Comparison of ENCODE assay signal across 28 cellular contexts in genomic region chr16:56649820-56650219, GRCh38. TPM values are rescaled to one million over a fixed set of nuclear protein-coding genes. Genes with fewer than 3 reads are reported as not detected.
"Had no signal": no experiment of that assay in that cellular context is flagged by ENCODE, and none has a peak within 500 bp of the region (broad histone marks: within the 10 kb centered on the region; RNA-seq: fewer than 3 reads in every experiment).

No MANE protein-coding gene starts in this region.

- H3K27ac Mint-ChIP-seq: activated CD4-positive, alpha-beta memory T cell treated with anti-CD3 and anti-CD28 coated beads, Interleukin-2, amount 10 ng/mL, durations not matched to agents 7 days and 5 days; activated naive CD4-positive, alpha-beta T cell treated with anti-CD3 and anti-CD28 coated beads for 36 hours; activated naive CD8-positive, alpha-beta T cell treated with anti-CD3 and anti-CD28 coated beads, Interleukin-2, amount 50 U/mL, for 24 hours; activated T-cell treated with anti-CD3 and anti-CD28 coated beads, Interleukin-2, amount 50 U/mL, for 72 hours; stimulated activated naive B cell treated with anti-CD40 and anti-IgM and Interleukin-4, amounts not matched to agents 10 μg/mL and 1 μg/mL and 100 μg/mL, for 72 hours had no signal

- H3K4me1 ChIP-seq: body of pancreas, gastroesophageal sphincter, testis, upper lobe of left lung had no signal

- H3K36me3 ChIP-seq: esophagus squamous epithelium, gastroesophageal sphincter, upper lobe of left lung had no signal

- H3K36me3 Mint-ChIP-seq: naive B cell; stimulated activated naive B cell treated with anti-CD40 and anti-IgM and Interleukin-4, amounts not matched to agents 10 μg/mL and 1 μg/mL and 100 μg/mL, for 72 hours had no signal

- H3K9me3 ChIP-seq: body of pancreas, esophagus squamous epithelium, gastroesophageal sphincter, testis, upper lobe of left lung had no signal

- H3K27ac ChIP-seq: body of pancreas, esophagus squamous epithelium, gastroesophageal sphincter, testis, upper lobe of left lung had no signal

- H3K9me3 Mint-ChIP-seq: activated CD4-positive, alpha-beta memory T cell treated with anti-CD3 and anti-CD28 coated beads, Interleukin-2, amount 10 ng/mL, durations not matched to agents 7 days and 5 days; activated naive CD4-positive, alpha-beta T cell treated with anti-CD3 and anti-CD28 coated beads for 36 hours; activated naive CD8-positive, alpha-beta T cell treated with anti-CD3 and anti-CD28 coated beads, Interleukin-2, amount 50 U/mL, for 24 hours; activated T-cell treated with anti-CD3 and anti-CD28 coated beads, Interleukin-2, amount 50 U/mL, for 72 hours; naive B cell; stimulated activated naive B cell treated with anti-CD40 and anti-IgM and Interleukin-4, amounts not matched to agents 10 μg/mL and 1 μg/mL and 100 μg/mL, for 72 hours had no signal

- H3K27me3 ChIP-seq: body of pancreas, testis, upper lobe of left lung had no signal

- FAIRE-seq: islet of Langerhans had no signal

- DNase-seq: activated CD4-positive, alpha-beta memory T cell treated with anti-CD3 and anti-CD28 coated beads, Interleukin-2, amount 10 ng/mL, durations not matched to agents 7 days and 5 days; activated CD4-positive, alpha-beta T cell treated with anti-CD3 and anti-CD28 coated beads for 48 hours; activated effector memory CD4-positive, alpha-beta T cell treated with Interleukin-2 at 50 U/mL for 16 hours; activated naive CD4-positive, alpha-beta T cell treated with anti-CD3 and anti-CD28 coated beads for 36 hours; activated naive CD8-positive, alpha-beta T cell treated with anti-CD3 and anti-CD28 coated beads, Interleukin-2, amount 50 U/mL, for 24 hours; activated T-cell treated with anti-CD3 and anti-CD28 coated beads, Interleukin-2, amount 50 U/mL, for 72 hours; body of pancreas; caudate nucleus; dermis blood vessel endothelial cell; effector CD8-positive, alpha-beta T cell; esophagus squamous epithelium; head of caudate nucleus; left cardiac atrium; mesenchymal stem cell; naive B cell; nucleus accumbens; stimulated activated CD4-positive, alpha-beta T cell treated with anti-CD3 and anti-CD28 coated beads, Interleukin-2, amount 100 ng/mL, for 48 hours; stimulated activated CD8-positive, alpha-beta memory T cell treated with anti-CD3 and anti-CD28 coated beads, Interleukin-4, amount 100 ng/mL, for 48 hours; stimulated activated naive B cell treated with anti-CD40 and anti-IgM and Interleukin-4, amounts not matched to agents 10 μg/mL and 1 μg/mL and 100 μg/mL, for 72 hours; testis; upper lobe of left lung had no signal

- H3K4me3 ChIP-seq: body of pancreas, esophagus squamous epithelium, gastroesophageal sphincter, testis, upper lobe of left lung had no signal

- ATAC-seq: activated naive CD8-positive, alpha-beta T cell treated with anti-CD3 and anti-CD28 coated beads, Interleukin-2, amount 50 U/mL, for 24 hours; activated T-cell treated with anti-CD3 and anti-CD28 coated beads, Interleukin-2, amount 50 U/mL, for 72 hours; body of pancreas; gastroesophageal sphincter; left cardiac atrium; sciatic nerve; stimulated activated naive B cell treated with anti-CD40 and anti-IgM and Interleukin-4, amounts not matched to agents 10 μg/mL and 1 μg/mL and 100 μg/mL, for 72 hours had no signal

RNA-seq across cellular contexts. Expression of gene MT1B, which starts 1.9 kb away (rescaled TPM):
- total RNA-seq: activated CD4-positive, alpha-beta memory T cell treated with anti-CD3 and anti-CD28 coated beads, Interleukin-2, amount 10 ng/mL, durations not matched to agents 7 days and 5 days; activated naive CD4-positive, alpha-beta T cell treated with anti-CD3 and anti-CD28 coated beads for 36 hours; activated T-cell treated with anti-CD3 and anti-CD28 coated beads, Interleukin-2, amount 50 U/mL, for 72 hours; body of pancreas; dermis blood vessel endothelial cell; esophagus squamous epithelium; gastroesophageal sphincter; left cardiac atrium; lower leg skin; mononuclear cell; sciatic nerve; T-helper 2 cell treated with Interferon-gamma antibody and Interleukin-4, amounts not matched to agents 100 ng/mL and 5 ng/mL, for 36 hours; testis; upper lobe of left lung had no signal
- polyA plus RNA-seq: neural cell had no signal

RNA-seq across cellular contexts. Expression of gene MT1A, which starts 11.4 kb away (rescaled TPM):
- total RNA-seq: activated CD4-positive, alpha-beta memory T cell treated with anti-CD3 and anti-CD28 coated beads, Interleukin-2, amount 10 ng/mL, durations not matched to agents 7 days and 5 days; activated naive CD4-positive, alpha-beta T cell treated with anti-CD3 and anti-CD28 coated beads for 36 hours; dermis blood vessel endothelial cell; mononuclear cell had no signal
- polyA plus RNA-seq: neural cell had no signal

RNA-seq across cellular contexts. Expression of gene MT1M, which starts 17.4 kb away (rescaled TPM):
- total RNA-seq: activated CD4-positive, alpha-beta memory T cell treated with anti-CD3 and anti-CD28 coated beads, Interleukin-2, amount 10 ng/mL, durations not matched to agents 7 days and 5 days; activated naive CD4-positive, alpha-beta T cell treated with anti-CD3 and anti-CD28 coated beads for 36 hours; mononuclear cell; T-helper 2 cell treated with Interferon-gamma antibody and Interleukin-4, amounts not matched to agents 100 ng/mL and 5 ng/mL, for 36 hours had no signal
- polyA plus RNA-seq: neural cell had no signal

RNA-seq across cellular contexts. Expression of gene MT1G, which starts 18.0 kb away (rescaled TPM):
- total RNA-seq: dermis blood vessel endothelial cell, mononuclear cell had no signal
- polyA plus RNA-seq: neural cell had no signal
